ENCODE assay signal across 38 cellular contexts in the genomic region with DNA sequence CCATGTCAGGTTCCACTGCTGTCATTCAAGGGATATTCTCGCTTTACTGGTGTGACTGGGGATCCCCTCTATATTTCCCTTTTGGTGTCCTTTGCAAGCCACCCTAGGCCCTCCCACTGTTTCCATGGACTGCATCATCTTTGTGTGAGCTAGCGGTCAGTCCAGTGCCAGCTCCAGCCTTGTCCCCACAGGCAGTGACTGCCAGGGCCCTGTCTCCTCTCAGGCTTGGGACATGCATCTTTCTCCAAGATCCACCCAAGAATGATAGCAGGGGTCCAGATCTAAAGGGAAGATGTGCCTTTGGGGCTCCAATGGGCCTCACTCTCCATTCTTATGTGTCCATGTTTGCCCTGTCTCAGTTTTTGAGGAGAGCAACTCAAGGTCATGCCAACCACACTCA. TPM values are rescaled to one million over a fixed set of nuclear protein-coding genes. Genes with fewer than 3 reads are reported as not detected.
"Had no signal": no experiment of that assay in that cellular context is flagged by ENCODE, and none has a peak within 500 bp of the region (broad histone marks: within the 10 kb centered on the region; RNA-seq: fewer than 3 reads in every experiment).

No MANE protein-coding gene starts in this region.

- H3K27ac Mint-ChIP-seq: activated B cell treated with CpG ODN at 0.5 μM for 24 hours; activated CD4-positive, alpha-beta memory T cell treated with anti-CD3 and anti-CD28 coated beads for 36 hours; activated CD4-positive, alpha-beta T cell treated with anti-CD3 and anti-CD28 coated beads, Interleukin-2, amount 10 ng/mL, durations not matched to agents 24 days and 14 days; activated CD8-positive, alpha-beta T cell treated with anti-CD3 and anti-CD28 coated beads for 36 hours; activated naive CD4-positive, alpha-beta T cell treated with anti-CD3 and anti-CD28 coated beads for 36 hours; activated naive CD4-positive, alpha-beta T cell treated with anti-CD3 and anti-CD28 coated beads, Interleukin-2, amount 50 U/mL, for 72 hours; activated naive CD8-positive, alpha-beta T cell treated with anti-CD3 and anti-CD28 coated beads, Interleukin-2, amount 10 ng/mL, durations not matched to agents 7 days and 5 days; activated naive CD8-positive, alpha-beta T cell treated with anti-CD3 and anti-CD28 coated beads, Interleukin-2, amount 50 U/mL, for 24 hours; activated T-cell treated with anti-CD3 and anti-CD28 coated beads, Interleukin-2, amount 50 U/mL, for 72 hours; activated T-helper 1 cell treated with anti-CD3 and anti-CD28 coated beads, Interleukin-12 subunit alpha, Interleukin-12 subunit beta, Interleukin-2, Interleukin-4 antibody, amounts not matched to agents 30 ng/mL and 10 ng/mL and 1 ng/mL, durations not matched to agents 14 hours and 24 hours and 36 hours; activated T-helper 17 cell treated with anti-CD3 and anti-CD28 coated beads, Interleukin-2, amount 50 U/mL, for 72 hours; brain; T-helper 1 cell treated with Interleukin-12 subunit alpha and Interleukin-12 subunit beta and Interleukin-4 antibody, amounts not matched to agents 30 μg/mL and 1 μg/mL, for 36 hours; T-helper 2 cell treated with Interferon-gamma antibody and Interleukin-4, amounts not matched to agents 5 μg/mL and 100 μg/mL, for 36 hours had no signal

- H3K4me1 ChIP-seq: ascending aorta had no signal

- H3K4me1 Mint-ChIP-seq: activated B cell treated with CpG ODN at 0.5 μM for 24 hours; activated CD4-positive, alpha-beta T cell treated with anti-CD3 and anti-CD28 coated beads, Interleukin-2, amount 10 ng/mL, durations not matched to agents 24 days and 14 days; activated naive CD8-positive, alpha-beta T cell treated with anti-CD3 and anti-CD28 coated beads, Interleukin-2, amount 10 ng/mL, durations not matched to agents 7 days and 5 days; activated naive CD8-positive, alpha-beta T cell treated with anti-CD3 and anti-CD28 coated beads, Interleukin-2, amount 50 U/mL, for 24 hours; activated T-helper 17 cell treated with anti-CD3 and anti-CD28 coated beads, Interleukin-2, amount 50 U/mL, for 72 hours; brain had no signal

- H3K9me3 ChIP-seq: ascending aorta had no signal

- H3K9me3 Mint-ChIP-seq: activated B cell treated with CpG ODN at 0.5 μM for 24 hours; activated CD4-positive, alpha-beta memory T cell treated with anti-CD3 and anti-CD28 coated beads for 36 hours; activated CD4-positive, alpha-beta T cell treated with anti-CD3 and anti-CD28 coated beads, Interleukin-2, amount 10 ng/mL, durations not matched to agents 24 days and 14 days; activated CD8-positive, alpha-beta T cell treated with anti-CD3 and anti-CD28 coated beads for 36 hours; activated naive CD4-positive, alpha-beta T cell treated with anti-CD3 and anti-CD28 coated beads for 36 hours; activated naive CD4-positive, alpha-beta T cell treated with anti-CD3 and anti-CD28 coated beads, Interleukin-2, amount 50 U/mL, for 72 hours; activated naive CD8-positive, alpha-beta T cell treated with anti-CD3 and anti-CD28 coated beads, Interleukin-2, amount 10 ng/mL, durations not matched to agents 7 days and 5 days; activated naive CD8-positive, alpha-beta T cell treated with anti-CD3 and anti-CD28 coated beads, Interleukin-2, amount 50 U/mL, for 24 hours; activated T-cell treated with anti-CD3 and anti-CD28 coated beads, Interleukin-2, amount 50 U/mL, for 4 hours; activated T-cell treated with anti-CD3 and anti-CD28 coated beads, Interleukin-2, amount 50 U/mL, for 72 hours; activated T-helper 1 cell treated with anti-CD3 and anti-CD28 coated beads, Interleukin-12 subunit alpha, Interleukin-12 subunit beta, Interleukin-2, Interleukin-4 antibody, amounts not matched to agents 30 ng/mL and 10 ng/mL and 1 ng/mL, durations not matched to agents 14 hours and 24 hours and 36 hours; activated T-helper 17 cell treated with anti-CD3 and anti-CD28 coated beads, Interleukin-2, amount 50 U/mL, for 72 hours; brain; T-helper 1 cell treated with Interleukin-12 subunit alpha and Interleukin-12 subunit beta and Interleukin-4 antibody, amounts not matched to agents 30 μg/mL and 1 μg/mL, for 36 hours; T-helper 2 cell treated with Interferon-gamma antibody and Interleukin-4, amounts not matched to agents 5 μg/mL and 100 μg/mL, for 36 hours had no signal

- H3K4me3 ChIP-seq: ascending aorta, cardiac muscle cell had no signal

- H3K27ac ChIP-seq: ascending aorta, cardiac muscle cell, VCaP had no signal

- ATAC-seq: activated CD8-positive, alpha-beta T cell treated with anti-CD3 and anti-CD28 coated beads for 36 hours; activated naive CD4-positive, alpha-beta T cell treated with anti-CD3 and anti-CD28 coated beads, Interleukin-2, amount 50 U/mL, for 72 hours; activated naive CD8-positive, alpha-beta T cell treated with anti-CD3 and anti-CD28 coated beads, Interleukin-2, amount 50 U/mL, for 24 hours; activated T-cell treated with anti-CD3 and anti-CD28 coated beads, Interleukin-2, amount 50 U/mL, for 4 hours; activated T-cell treated with anti-CD3 and anti-CD28 coated beads, Interleukin-2, amount 50 U/mL, for 72 hours; activated T-helper 17 cell treated with anti-CD3 and anti-CD28 coated beads, Interleukin-2, amount 50 U/mL, for 72 hours had no signal

- H3K36me3 ChIP-seq: ascending aorta, cardiac muscle cell had no signal

- H3K4me3 Mint-ChIP-seq: activated B cell treated with CpG ODN at 0.5 μM for 24 hours; activated CD4-positive, alpha-beta memory T cell treated with anti-CD3 and anti-CD28 coated beads for 36 hours; activated CD4-positive, alpha-beta T cell treated with anti-CD3 and anti-CD28 coated beads, Interleukin-2, amount 10 ng/mL, durations not matched to agents 24 days and 14 days; activated CD8-positive, alpha-beta T cell treated with anti-CD3 and anti-CD28 coated beads for 36 hours; activated naive CD4-positive, alpha-beta T cell treated with anti-CD3 and anti-CD28 coated beads for 36 hours; activated naive CD8-positive, alpha-beta T cell treated with anti-CD3 and anti-CD28 coated beads, Interleukin-2, amount 10 ng/mL, durations not matched to agents 7 days and 5 days; activated naive CD8-positive, alpha-beta T cell treated with anti-CD3 and anti-CD28 coated beads, Interleukin-2, amount 50 U/mL, for 24 hours; activated T-cell treated with anti-CD3 and anti-CD28 coated beads, Interleukin-2, amount 50 U/mL, for 4 hours; activated T-cell treated with anti-CD3 and anti-CD28 coated beads, Interleukin-2, amount 50 U/mL, for 72 hours; activated T-helper 1 cell treated with anti-CD3 and anti-CD28 coated beads, Interleukin-12 subunit alpha, Interleukin-12 subunit beta, Interleukin-2, Interleukin-4 antibody, amounts not matched to agents 30 ng/mL and 10 ng/mL and 1 ng/mL, durations not matched to agents 14 hours and 24 hours and 36 hours; activated T-helper 17 cell treated with anti-CD3 and anti-CD28 coated beads, Interleukin-2, amount 50 U/mL, for 72 hours; brain; T-helper 1 cell treated with Interleukin-12 subunit alpha and Interleukin-12 subunit beta and Interleukin-4 antibody, amounts not matched to agents 30 μg/mL and 1 μg/mL, for 36 hours; T-helper 2 cell treated with Interferon-gamma antibody and Interleukin-4, amounts not matched to agents 5 μg/mL and 100 μg/mL, for 36 hours had no signal

- DNase-seq: activated B cell treated with CpG ODN at 0.5 μM for 24 hours; activated CD4-positive, alpha-beta memory T cell treated with anti-CD3 and anti-CD28 coated beads for 36 hours; activated CD4-positive, alpha-beta T cell treated with anti-CD3 and anti-CD28 coated beads for 4 hours; activated CD4-positive, alpha-beta T cell treated with anti-CD3 and anti-CD28 coated beads, Interleukin-2, amount 10 ng/mL, durations not matched to agents 24 days and 14 days; activated CD4-positive, alpha-beta T cell treated with anti-CD3 and anti-CD28 coated beads, Interleukin-2, amount 50 U/mL, for 1 hour; activated CD4-positive, alpha-beta T cell treated with anti-CD3 and anti-CD28 coated beads, Interleukin-2, amount 50 U/mL, for 4 hours; activated CD4-positive, CD25-positive, alpha-beta regulatory T cell treated with anti-CD3 and anti-CD28 coated beads, Interleukin-2, amount 50 U/mL, for 72 hours; activated CD8-positive, alpha-beta memory T cell treated with anti-CD3 and anti-CD28 coated beads, Interleukin-2, amount 50 U/mL, for 4 hours; activated CD8-positive, alpha-beta T cell treated with anti-CD3 and anti-CD28 coated beads for 36 hours; activated effector memory CD4-positive, alpha-beta T cell treated with anti-CD3 and anti-CD28 coated beads, Interleukin-2, amount 50 U/mL, for 16 hours; activated gamma-delta T cell treated with Interleukin-2 at 50 U/mL for 16 hours; activated naive CD4-positive, alpha-beta T cell; activated naive CD4-positive, alpha-beta T cell treated with anti-CD3 and anti-CD28 coated beads for 36 hours; activated naive CD4-positive, alpha-beta T cell treated with anti-CD3 and anti-CD28 coated beads, Interleukin-2, amount 50 U/mL, for 16 hours; activated naive CD8-positive, alpha-beta T cell treated with anti-CD3 and anti-CD28 coated beads, Interleukin-2, amount 10 ng/mL, durations not matched to agents 7 days and 5 days; activated naive CD8-positive, alpha-beta T cell treated with anti-CD3 and anti-CD28 coated beads, Interleukin-2, amount 50 U/mL, for 24 hours; activated T-cell treated with anti-CD3 and anti-CD28 coated beads for 4 hours; activated T-cell treated with anti-CD3 and anti-CD28 coated beads, Interleukin-2, amount 50 U/mL, for 1 hour; activated T-cell treated with anti-CD3 and anti-CD28 coated beads, Interleukin-2, amount 50 U/mL, for 4 hours; activated T-cell treated with anti-CD3 and anti-CD28 coated beads, Interleukin-2, amount 50 U/mL, for 72 hours; amygdala; anterior cingulate cortex; caudate nucleus; SW 1271; T-helper 1 cell; T-helper 2 cell; T-helper 9 cell had no signal

- H3K36me3 Mint-ChIP-seq: activated CD4-positive, alpha-beta memory T cell treated with anti-CD3 and anti-CD28 coated beads for 36 hours; activated naive CD4-positive, alpha-beta T cell treated with anti-CD3 and anti-CD28 coated beads, Interleukin-2, amount 50 U/mL, for 72 hours; activated naive CD8-positive, alpha-beta T cell treated with anti-CD3 and anti-CD28 coated beads, Interleukin-2, amount 10 ng/mL, durations not matched to agents 7 days and 5 days; brain had no signal

- H3K27me3 ChIP-seq: ascending aorta, cardiac muscle cell had no signal

- H3K27me3 Mint-ChIP-seq: activated B cell treated with CpG ODN at 0.5 μM for 24 hours; activated CD4-positive, alpha-beta memory T cell treated with anti-CD3 and anti-CD28 coated beads for 36 hours; activated CD8-positive, alpha-beta T cell treated with anti-CD3 and anti-CD28 coated beads for 36 hours; activated naive CD8-positive, alpha-beta T cell treated with anti-CD3 and anti-CD28 coated beads, Interleukin-2, amount 10 ng/mL, durations not matched to agents 7 days and 5 days; activated naive CD8-positive, alpha-beta T cell treated with anti-CD3 and anti-CD28 coated beads, Interleukin-2, amount 50 U/mL, for 24 hours; activated T-helper 17 cell treated with anti-CD3 and anti-CD28 coated beads, Interleukin-2, amount 50 U/mL, for 72 hours; brain had no signal

RNA-seq across cellular contexts. Expression of gene NXNL2, which starts 37.8 kb away (rescaled TPM):
- total RNA-seq: activated B cell treated with CpG ODN at 0.5 μM for 24 hours; activated CD4-positive, alpha-beta memory T cell treated with anti-CD3 and anti-CD28 coated beads for 36 hours; activated CD4-positive, alpha-beta T cell treated with anti-CD3 and anti-CD28 coated beads, Interleukin-2, amount 10 ng/mL, durations not matched to agents 24 days and 14 days; activated CD8-positive, alpha-beta memory T cell treated with anti-CD3 and anti-CD28 coated beads for 36 hours; activated CD8-positive, alpha-beta T cell treated with anti-CD3 and anti-CD28 coated beads for 36 hours; activated naive CD4-positive, alpha-beta T cell treated with anti-CD3 and anti-CD28 coated beads for 36 hours; activated naive CD4-positive, alpha-beta T cell treated with anti-CD3 and anti-CD28 coated beads, Interleukin-2, amount 50 U/mL, for 72 hours; activated naive CD8-positive, alpha-beta T cell treated with anti-CD3 and anti-CD28 coated beads, Interleukin-2, amount 10 ng/mL, durations not matched to agents 7 days and 5 days; activated T-cell treated with anti-CD3 and anti-CD28 coated beads, Interleukin-2, amount 50 U/mL, for 4 hours; activated T-cell treated with anti-CD3 and anti-CD28 coated beads, Interleukin-2, amount 50 U/mL, for 72 hours; activated T-helper 1 cell treated with anti-CD3 and anti-CD28 coated beads, Interleukin-12 subunit alpha, Interleukin-12 subunit beta, Interleukin-2, Interleukin-4 antibody, amounts not matched to agents 30 ng/mL and 10 ng/mL and 1 ng/mL, durations not matched to agents 14 hours and 24 hours and 36 hours; activated T-helper 17 cell treated with anti-CD3 and anti-CD28 coated beads, Interleukin-2, amount 50 U/mL, for 72 hours; ascending aorta; bronchial epithelial cell; cardiac muscle cell had no signal
